Comparison of ENCODE assay signal across 1 cellular context in genomic region chr1:15830284-15830657, GRCh38.
TF ChIP-seq lines count a peak whose summit lies in the region.

No MANE protein-coding gene starts in this region.

TF ChIP-seq in H1, 55 proteins besides CTCF, POLR2A, EP300 and RAD21:
- no peak for TF ChIP-seq RXRA (IDR thresholded peaks at IDR 0.05; ENCODE audit: insufficient read depth, low read depth, low read length)
- no peak for TF ChIP-seq SUZ12 (IDR thresholded peaks at IDR 0.05; ENCODE audit: low read length)
- TF ChIP-seq TEAD4 (IDR thresholded peaks at IDR 0.05; ENCODE audit: low read depth, low read length): no peak
- TF ChIP-seq TAF7 (optimal IDR thresholded peaks at IDR 0.05; ENCODE audit: borderline replicate concordance, low read depth, low read length): no peak
- TF ChIP-seq RFX5 (IDR thresholded peaks at IDR 0.05; ENCODE audit: borderline replicate concordance, low read depth, low read length): no peak
- no peak for TF ChIP-seq CHD1 (IDR thresholded peaks at IDR 0.05; ENCODE audit: low read depth, low read length)
- TF ChIP-seq SAP30 (IDR thresholded peaks at IDR 0.05; ENCODE audit: insufficient read depth, insufficient replicate concordance, low read length): no peak
- no peak for TF ChIP-seq CBX5 (IDR thresholded peaks at IDR 0.05; ENCODE audit: low read depth, low read length)
- TF ChIP-seq BCL11A (IDR thresholded peaks at IDR 0.05; ENCODE audit: low read depth in 2 of 2, low read length in 2 of 2): no peak
- no peak for TF ChIP-seq ZNF274 (IDR thresholded peaks at IDR 0.05; ENCODE audit: borderline replicate concordance, extremely low read depth, low read length)
- no peak for TF ChIP-seq EGR1 (IDR thresholded peaks at IDR 0.05; ENCODE audit: borderline replicate concordance, low read depth, low read length)
- TF ChIP-seq TAF1 (IDR thresholded peaks at IDR 0.05; ENCODE audit: low read depth, low read length): no peak
- TF ChIP-seq KDM1A (IDR thresholded peaks at IDR 0.05; ENCODE audit: borderline replicate concordance, low read length): no peak
- TF ChIP-seq YY1 (IDR thresholded peaks at IDR 0.05; ENCODE audit: low read depth, low read length): no peak
- no peak for TF ChIP-seq CBX8 (IDR thresholded peaks at IDR 0.05; ENCODE audit: borderline replicate concordance, low read depth, low read length)
- no peak for TF ChIP-seq EZH2 (IDR thresholded peaks at IDR 0.05; ENCODE audit: low read depth, low read length, severe bottlenecking)
- no peak for TF ChIP-seq SIX5 (IDR thresholded peaks at IDR 0.05; ENCODE audit: low read depth, low read length)
- no peak for TF ChIP-seq POLR2AphosphoS5 (IDR thresholded peaks at IDR 0.05; ENCODE audit: low read depth, low read length)
- TF ChIP-seq CHD7 (IDR thresholded peaks at IDR 0.05; ENCODE audit: insufficient replicate concordance, low read length): no peak
- TF ChIP-seq CTBP2 (IDR thresholded peaks at IDR 0.05; ENCODE audit: borderline replicate concordance, insufficient read depth, insufficient read length, low read length): no peak
TF ChIP-seq in H1: peak in this region for 0.
